14 cellular contexts compared by ENCODE assay signal in genomic region chr3:97712919-97713318, GRCh38.
"Had no signal": no experiment of that assay in that cellular context is flagged by ENCODE, and none has a peak within 500 bp of the region (broad histone marks: within the 10 kb centered on the region; RNA-seq: fewer than 3 reads in every experiment).

No MANE protein-coding gene starts in this region.

- H3K36me3 ChIP-seq: cardiac muscle cell, thoracic aorta had no signal

- H3K4me3 ChIP-seq: cardiac muscle cell, psoas muscle, thoracic aorta had no signal

- H3K9me3 ChIP-seq: psoas muscle, thoracic aorta had no signal

- H3K27ac ChIP-seq: cardiac muscle cell, foreskin keratinocyte, psoas muscle, thoracic aorta had no signal

- H3K27me3 ChIP-seq: cardiac muscle cell, foreskin keratinocyte had no signal

- H3K4me1 ChIP-seq: foreskin keratinocyte, psoas muscle had no signal

- FAIRE-seq: colon had no signal

- DNase-seq: activated CD4-positive, alpha-beta T cell treated with anti-CD3 and anti-CD28 coated beads for 48 hours; activated CD8-positive, alpha-beta T cell treated with anti-CD3 and anti-CD28 coated beads, Interleukin-2, amount 10 ng/mL, durations not matched to agents 7 days and 5 days; activated naive CD4-positive, alpha-beta T cell treated with Interleukin-2 at 50 U/mL for 16 hours; activated naive CD8-positive, alpha-beta T cell treated with anti-CD3 and anti-CD28 coated beads, Interleukin-2, amount 50 U/mL, for 24 hours; foreskin keratinocyte; left colon; natural killer cell; occipital lobe; psoas muscle; stimulated activated CD4-positive, alpha-beta T cell treated with anti-CD3 and anti-CD28 coated beads, Interleukin-2, amount 100 ng/mL, for 48 hours; stimulated activated CD8-positive, alpha-beta memory T cell treated with anti-CD3 and anti-CD28 coated beads, Interleukin-4, amount 100 ng/mL, for 48 hours had no signal
